1 cellular context compared by ENCODE assay signal in the genomic region with DNA sequence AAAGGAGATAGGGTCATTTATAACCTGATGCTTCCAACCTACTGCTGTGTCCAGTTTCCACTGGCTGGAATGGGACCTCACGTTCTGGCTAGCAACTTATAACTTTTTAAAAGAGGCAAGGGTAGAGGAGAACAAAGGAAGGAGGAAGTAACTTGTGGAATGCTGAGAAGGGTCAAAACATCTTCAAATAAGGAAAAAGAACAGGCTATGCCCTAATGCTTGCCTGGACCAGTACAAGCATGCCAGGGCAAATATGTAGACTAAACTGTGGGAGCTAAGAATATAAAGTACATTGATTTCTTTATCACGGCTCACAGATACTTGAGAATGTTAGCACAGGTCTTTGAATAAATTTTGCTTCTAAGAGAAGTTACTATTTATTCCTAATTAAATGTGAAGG.
TF ChIP-seq lines count a peak whose summit lies in the region.

No MANE protein-coding gene starts in this region.

TF ChIP-seq in WTC11, 78 proteins besides CTCF, POLR2A, EP300 and RAD21 (continued from another document):
- TF ChIP-seq, protein P1, sequence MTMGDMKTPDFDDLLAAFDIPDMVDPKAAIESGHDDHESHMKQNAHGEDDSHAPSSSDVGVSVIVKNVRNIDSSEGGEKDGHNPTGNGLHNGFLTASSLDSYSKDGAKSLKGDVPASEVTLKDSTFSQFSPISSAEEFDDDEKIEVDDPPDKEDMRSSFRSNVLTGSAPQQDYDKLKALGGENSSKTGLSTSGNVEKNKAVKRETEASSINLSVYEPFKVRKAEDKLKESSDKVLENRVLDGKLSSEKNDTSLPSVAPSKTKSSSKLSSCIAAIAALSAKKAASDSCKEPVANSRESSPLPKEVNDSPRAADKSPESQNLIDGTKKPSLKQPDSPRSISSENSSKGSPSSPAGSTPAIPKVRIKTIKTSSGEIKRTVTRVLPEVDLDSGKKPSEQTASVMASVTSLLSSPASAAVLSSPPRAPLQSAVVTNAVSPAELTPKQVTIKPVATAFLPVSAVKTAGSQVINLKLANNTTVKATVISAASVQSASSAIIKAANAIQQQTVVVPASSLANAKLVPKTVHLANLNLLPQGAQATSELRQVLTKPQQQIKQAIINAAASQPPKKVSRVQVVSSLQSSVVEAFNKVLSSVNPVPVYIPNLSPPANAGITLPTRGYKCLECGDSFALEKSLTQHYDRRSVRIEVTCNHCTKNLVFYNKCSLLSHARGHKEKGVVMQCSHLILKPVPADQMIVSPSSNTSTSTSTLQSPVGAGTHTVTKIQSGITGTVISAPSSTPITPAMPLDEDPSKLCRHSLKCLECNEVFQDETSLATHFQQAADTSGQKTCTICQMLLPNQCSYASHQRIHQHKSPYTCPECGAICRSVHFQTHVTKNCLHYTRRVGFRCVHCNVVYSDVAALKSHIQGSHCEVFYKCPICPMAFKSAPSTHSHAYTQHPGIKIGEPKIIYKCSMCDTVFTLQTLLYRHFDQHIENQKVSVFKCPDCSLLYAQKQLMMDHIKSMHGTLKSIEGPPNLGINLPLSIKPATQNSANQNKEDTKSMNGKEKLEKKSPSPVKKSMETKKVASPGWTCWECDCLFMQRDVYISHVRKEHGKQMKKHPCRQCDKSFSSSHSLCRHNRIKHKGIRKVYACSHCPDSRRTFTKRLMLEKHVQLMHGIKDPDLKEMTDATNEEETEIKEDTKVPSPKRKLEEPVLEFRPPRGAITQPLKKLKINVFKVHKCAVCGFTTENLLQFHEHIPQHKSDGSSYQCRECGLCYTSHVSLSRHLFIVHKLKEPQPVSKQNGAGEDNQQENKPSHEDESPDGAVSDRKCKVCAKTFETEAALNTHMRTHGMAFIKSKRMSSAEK (CRISPR knock-in tag; IDR thresholded peaks at IDR 0.05; ENCODE audit: borderline replicate concordance) = no peak
